In the genomic region with DNA sequence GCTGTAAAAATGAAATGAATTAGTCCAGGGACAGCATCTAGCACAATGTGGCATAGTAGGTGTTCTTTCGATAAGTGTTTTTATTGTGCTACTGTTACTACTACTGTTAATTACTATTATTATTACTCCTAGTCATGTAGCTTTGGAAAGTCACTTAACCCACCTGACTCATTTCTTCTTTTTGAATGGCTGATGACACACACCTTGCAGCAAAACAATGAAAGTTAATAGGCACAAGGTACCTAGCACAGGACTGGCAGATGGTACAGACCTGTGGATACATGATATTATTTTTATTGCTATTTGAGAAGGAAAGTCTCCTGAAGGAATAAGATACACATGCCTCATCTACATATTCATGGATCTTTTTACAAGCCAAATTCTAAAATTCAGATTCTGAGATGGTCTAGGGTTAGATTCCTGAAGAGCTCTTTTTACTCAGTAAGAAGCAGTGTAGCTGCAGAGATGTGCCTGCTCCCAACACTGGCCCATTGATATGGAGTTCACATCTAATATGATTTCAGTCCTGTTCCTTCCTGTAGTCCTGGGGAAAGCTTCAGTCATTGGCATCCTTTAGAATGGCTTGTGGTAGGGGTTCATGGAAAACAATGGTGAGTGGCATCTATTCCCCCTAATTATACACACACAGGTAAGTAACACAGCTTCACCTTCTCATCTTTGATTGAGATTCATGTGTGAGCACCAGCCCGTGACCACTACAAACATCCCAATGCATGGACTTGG, we compare ENCODE assay signal across 24 cellular contexts. TPM values are rescaled to one million over a fixed set of nuclear protein-coding genes. Genes with fewer than 3 reads are reported as not detected.
DNase-seq lines count a peak whose midpoint lies in the region; ATAC-seq lines count a peak whose summit lies in the region.
"Had no signal": no experiment of that assay in that cellular context is flagged by ENCODE, and none has a peak within 500 bp of the region (broad histone marks: within the 10 kb centered on the region; RNA-seq: fewer than 3 reads in every experiment).

No MANE protein-coding gene starts in this region.

- peak overlapping the region in 3 of 8 donors; percentile 8 to 54 (median 38) for H3K4me3 Mint-ChIP-seq in CD4-positive, alpha-beta memory T cell
- H3K4me3 Mint-ChIP-seq in naive thymus-derived CD8-positive, alpha-beta T cell: peak overlapping the region in 3 of 10 donors; percentile 3 to 59 (median 15)
- H3K4me3 Mint-ChIP-seq: activated B cell treated with CpG ODN at 0.5 μM for 24 hours had no signal

- no peaks in the 10 kb centered on the region for H3K36me3 Mint-ChIP-seq in CD4-positive, alpha-beta memory T cell
- no peaks in the 10 kb centered on the region for H3K36me3 Mint-ChIP-seq in naive thymus-derived CD8-positive, alpha-beta T cell

- no peaks in the 10 kb centered on the region for H3K9me3 ChIP-seq in CD4-positive, alpha-beta memory T cell (ENCODE audit: control insufficient read depth in 1 of 2, low read length in 2 of 2)
- H3K9me3 ChIP-seq: A549, colonic mucosa, psoas muscle, upper lobe of right lung had no signal

- DNase-seq in activated CD4-positive, CD25-positive, alpha-beta regulatory T cell (lab: John Stamatoyannopoulos, UW): no peak
- no peak for DNase-seq in CD4-positive, alpha-beta memory T cell
- DNase-seq in naive thymus-derived CD8-positive, alpha-beta T cell: no peak
- DNase-seq in OCI-M1 (lab: John Stamatoyannopoulos, UW): no peak
- DNase-seq in NCI-H2196 (lab: John Stamatoyannopoulos, UW; ENCODE audit: unreplicated experiment): no peak
- DNase-seq: activated B cell treated with CpG ODN at 0.5 μM for 24 hours; activated gamma-delta T cell treated with Interleukin-2 at 50 U/mL for 16 hours; colonic mucosa; Kasumi-1; left ventricle myocardium superior; NCI-H1048; NCI-H2029 treated with DMSO at 0.1 percent for 48 hours; NCI-H510A treated with DMSO at 0.1 percent for 48 hours; psoas muscle; RPMI8226; stimulated activated CD4-positive, alpha-beta T cell treated with anti-CD3 and anti-CD28 coated beads, Interleukin-2, amount 100 ng/mL, for 48 hours; T1000; upper lobe of right lung had no signal

- CTCF ChIA-PET in CD4-positive, alpha-beta memory T cell (lab: Charles Lee; ENCODE audit: partially characterized antibody): interaction anchor here (0.7 to 16.8 kb wide), 16 partner anchors 10 to 263 kb away, joined by 3 to 392 read pairs (median 6); a partner anchor contains a TSS

- H3K36me3 ChIP-seq in CD4-positive, alpha-beta memory T cell (ENCODE audit: insufficient read depth, low read length): no peaks in the 10 kb centered on the region
- H3K36me3 ChIP-seq: colonic mucosa, upper lobe of right lung had no signal

- peaks cover 57 to 75% (median 67%) of the 10 kb centered on the region in 4 donors for H3K4me1 Mint-ChIP-seq in CD4-positive, alpha-beta memory T cell
- H3K4me1 Mint-ChIP-seq in naive thymus-derived CD8-positive, alpha-beta T cell: peaks cover 41 to 87% (median 85%) of the 10 kb centered on the region in 4 donors

- H3K27ac ChIP-seq in CD4-positive, alpha-beta memory T cell (ENCODE audit: low read depth, low read length): no peak overlapping the region
- peak overlapping the region; percentile 8 for H3K27ac ChIP-seq in angular gyrus (ENCODE audit: low read depth, low read length)
- H3K27ac ChIP-seq: A549, colonic mucosa, psoas muscle, SK-N-MC, upper lobe of right lung had no signal

- peak overlapping the region; percentile 48 to 90 (median 75) for H3K27ac Mint-ChIP-seq in CD4-positive, alpha-beta memory T cell
- H3K27ac Mint-ChIP-seq in naive thymus-derived CD8-positive, alpha-beta T cell: peak overlapping the region; percentile 10 to 91 (median 80)
- H3K27ac Mint-ChIP-seq: activated B cell treated with CpG ODN at 0.5 μM for 24 hours had no signal

- intact Hi-C loops in CD4-positive, alpha-beta memory T cell (cut with micrococcal nuclease): no loop called here

- peaks cover 0 to 2% (median 0%) of the 10 kb centered on the region in 8 donors for H3K9me3 Mint-ChIP-seq in CD4-positive, alpha-beta memory T cell
- H3K9me3 Mint-ChIP-seq in naive thymus-derived CD8-positive, alpha-beta T cell: no peaks in the 10 kb centered on the region
- H3K9me3 Mint-ChIP-seq: activated B cell treated with CpG ODN at 0.5 μM for 24 hours had no signal

- H3K4me1 ChIP-seq in CD4-positive, alpha-beta memory T cell (ENCODE audit: insufficient read depth, low read length): peaks cover 59% of the 10 kb centered on the region
- H3K4me1 ChIP-seq: colonic mucosa, psoas muscle, upper lobe of right lung had no signal

- H3K4me3 ChIP-seq in CD4-positive, alpha-beta memory T cell (ENCODE audit: low read length in 2 of 2): no peak overlapping the region
- H3K4me3 ChIP-seq: A549, colonic mucosa, psoas muscle, SK-N-MC, upper lobe of right lung had no signal

- POLR2A ChIA-PET in CD4-positive, alpha-beta memory T cell (lab: Charles Lee; ENCODE audit: partially characterized antibody): interaction anchor here (0.6 to 13.8 kb wide), 6 partner anchors 70 to 677 kb away, joined by 3 to 375 read pairs (median 4); a partner anchor contains a TSS
- POLR2A ChIA-PET in naive thymus-derived CD8-positive, alpha-beta T cell (lab: Charles Lee): interaction anchor here (1.0 to 13.3 kb wide), 6 partner anchors 72 to 110 kb away, joined by 4 to 174 read pairs (median 8); a partner anchor contains a TSS

- peak; percentile 87 for ATAC-seq in activated CD4-positive, CD25-positive, alpha-beta regulatory T cell treated with anti-CD3 and anti-CD28 coated beads, Interleukin-2, amount 50 U/mL, for 24 hours
- no peak for ATAC-seq in naive thymus-derived CD8-positive, alpha-beta T cell
- ATAC-seq in HG02981 (IDR thresholded peaks at IDR 0.05; ENCODE audit: unreplicated experiment): no peak
- ATAC-seq: A549, left ventricle myocardium superior, psoas muscle, upper lobe of right lung had no signal

- no peaks in the 10 kb centered on the region for H3K27me3 Mint-ChIP-seq in CD4-positive, alpha-beta memory T cell
- no peaks in the 10 kb centered on the region for H3K27me3 Mint-ChIP-seq in naive thymus-derived CD8-positive, alpha-beta T cell
- H3K27me3 Mint-ChIP-seq: activated B cell treated with CpG ODN at 0.5 μM for 24 hours had no signal

- H3K27me3 ChIP-seq in CD4-positive, alpha-beta memory T cell (ENCODE audit: insufficient read depth, low read length): no peaks in the 10 kb centered on the region
- H3K27me3 ChIP-seq: colonic mucosa, upper lobe of right lung had no signal

RNA-seq across cellular contexts. Expression of a gene that starts 7.9 kb away (rescaled TPM):
- 1 to 10 TPM; 2.2 to 3.5 TPM for total RNA-seq in CD4-positive, alpha-beta memory T cell
- under 1 TPM; 0.13 to 0.26 TPM for polyA plus RNA-seq in CD4-positive, alpha-beta memory T cell
- total RNA-seq in naive thymus-derived CD8-positive, alpha-beta T cell: 1 to 10 TPM; 4.8 to 5.3 TPM
- polyA plus RNA-seq in naive thymus-derived CD8-positive, alpha-beta T cell: under 1 TPM; 0.09 to 0.62 (median 0.58) TPM
- total RNA-seq: left ventricle myocardium superior, psoas muscle had no signal
- polyA plus RNA-seq: A549, BJ had no signal

Comparison
In these comparisons a context has a peak if more than half of its experiments do, and no peak if none do; other contexts are left out.
1. ATAC-seq: peak in activated CD4-positive, CD25-positive, alpha-beta regulatory T cell treated with anti-CD3 and anti-CD28 coated beads, Interleukin-2, amount 50 U/mL, for 24 hours (2 of 2); none in naive thymus-derived CD8-positive, alpha-beta T cell (0 of 2) and HG02981 (single experiment).